In genomic region chr2:98458667-98459380, GRCh38 we compare ENCODE assay signal across 13 cellular contexts. TPM values are rescaled to one million over a fixed set of nuclear protein-coding genes. Genes with fewer than 3 reads are reported as not detected.
A peak's percentile ranks its signal among the peaks of the same experiment; 100 is the strongest.
DNase-seq lines count a peak whose midpoint lies in the region; TF ChIP-seq lines count a peak whose summit lies in the region.
"Had no signal": no experiment of that assay in that cellular context is flagged by ENCODE, and none has a peak within 500 bp of the region (broad histone marks: within the 10 kb centered on the region; RNA-seq: fewer than 3 reads in every experiment).

No MANE protein-coding gene starts in this region.

- no peaks in the 10 kb centered on the region for H3K9me3 ChIP-seq in OCI-LY3 (ENCODE audit: insufficient read depth, low read length)
- no peaks in the 10 kb centered on the region for H3K9me3 ChIP-seq in esophagus squamous epithelium
- H3K9me3 ChIP-seq: ascending aorta, upper lobe of left lung had no signal

- H3K4me3 Mint-ChIP-seq in dendritic cell treated with granulocyte-macrophage colony-stimulating factor and Interleukin-4, amounts not matched to agents 40 ng/mL and 50 ng/mL, for 4 days = no peak overlapping the region
- H3K4me3 Mint-ChIP-seq in glutamatergic neuron (ENCODE audit: unreplicated experiment) = no peak overlapping the region

- H3K27ac ChIP-seq in OCI-LY3 (ENCODE audit: low read length) (no peak overlapping the region), esophagus squamous epithelium (peak overlapping the region in 1 of 4 donors; percentile 57)
- H3K27ac ChIP-seq: ascending aorta had no signal

- H3K4me1 Mint-ChIP-seq in dendritic cell treated with granulocyte-macrophage colony-stimulating factor and Interleukin-4, amounts not matched to agents 40 ng/mL and 50 ng/mL, for 4 days (ENCODE audit: low read depth) = peaks cover 83% of the 10 kb centered on the region
- H3K4me1 Mint-ChIP-seq in glutamatergic neuron (ENCODE audit: low read depth, unreplicated experiment) = peaks cover 4% of the 10 kb centered on the region

- peaks cover 76% of the 10 kb centered on the region for H3K4me1 ChIP-seq in OCI-LY3 (ENCODE audit: low read length)
- peaks cover 32 to 84% (median 60%) of the 10 kb centered on the region in 3 donors for H3K4me1 ChIP-seq in esophagus squamous epithelium
- H3K4me1 ChIP-seq: ascending aorta had no signal

- peaks cover 52% of the 10 kb centered on the region for H3K79me2 ChIP-seq in OCI-LY3 (ENCODE audit: low read length)

- peak overlapping the region; percentile 88 for H3K27ac Mint-ChIP-seq in dendritic cell treated with granulocyte-macrophage colony-stimulating factor and Interleukin-4, amounts not matched to agents 40 ng/mL and 50 ng/mL, for 4 days
- H3K27ac Mint-ChIP-seq in glutamatergic neuron (ENCODE audit: unreplicated experiment) = no peak overlapping the region

- DNase-seq in activated CD8-positive, alpha-beta memory T cell treated with anti-CD3 and anti-CD28 coated beads for 24 hours = peak; percentile 56
- DNase-seq in activated CD8-positive, alpha-beta memory T cell treated with anti-CD3 and anti-CD28 coated beads, Interleukin-2, amount 50 U/mL, for 48 hours = no peak
- DNase-seq in stimulated activated CD8-positive, alpha-beta memory T cell treated with anti-CD3 and anti-CD28 coated beads, Interleukin-4, amount 100 ng/mL, for 48 hours = peak; percentile 25
- DNase-seq in Kasumi-1 (lab: John Stamatoyannopoulos, UW) (no peak), esophagus squamous epithelium (lab: John Stamatoyannopoulos, UW) (no peak), glutamatergic neuron (no peak)
- DNase-seq: DMS79, NCI-H1417, NCI-H524 treated with DMSO at 0.1 percent for 48 hours, upper lobe of left lung had no signal

- peaks cover 23% of the 10 kb centered on the region for H3K36me3 Mint-ChIP-seq in dendritic cell treated with granulocyte-macrophage colony-stimulating factor and Interleukin-4, amounts not matched to agents 40 ng/mL and 50 ng/mL, for 4 days (ENCODE audit: low read depth)
- no peaks in the 10 kb centered on the region for H3K36me3 Mint-ChIP-seq in glutamatergic neuron (ENCODE audit: unreplicated experiment)

- no peak overlapping the region for H2AFZ ChIP-seq in OCI-LY3 (ENCODE audit: low read depth, low read length)

- no peaks in the 10 kb centered on the region for H3K9me3 Mint-ChIP-seq in dendritic cell treated with granulocyte-macrophage colony-stimulating factor and Interleukin-4, amounts not matched to agents 40 ng/mL and 50 ng/mL, for 4 days
- H3K9me3 Mint-ChIP-seq in glutamatergic neuron (ENCODE audit: unreplicated experiment) = no peaks in the 10 kb centered on the region

- H3K4me3 ChIP-seq in OCI-LY3 (ENCODE audit: low read length) (no peak overlapping the region), esophagus squamous epithelium (no peak overlapping the region)
- H3K4me3 ChIP-seq: ascending aorta, upper lobe of left lung had no signal

- H3K36me3 ChIP-seq in OCI-LY3 (replicated peaks; ENCODE audit: low read depth, low read length) (peaks cover 10% of the 10 kb centered on the region), esophagus squamous epithelium (peaks cover 0 to 4% (median 0%) of the 10 kb centered on the region in 3 donors)
- H3K36me3 ChIP-seq: ascending aorta had no signal

- peaks cover 27% of the 10 kb centered on the region for H4K20me1 ChIP-seq in OCI-LY3 (ENCODE audit: insufficient read depth, low read length)

- TF ChIP-seq POLR2A in esophagus squamous epithelium (IDR thresholded peaks at IDR 0.05) = no peak

- H3K27me3 Mint-ChIP-seq in dendritic cell treated with granulocyte-macrophage colony-stimulating factor and Interleukin-4, amounts not matched to agents 40 ng/mL and 50 ng/mL, for 4 days = no peaks in the 10 kb centered on the region
- peaks cover 5% of the 10 kb centered on the region for H3K27me3 Mint-ChIP-seq in glutamatergic neuron (ENCODE audit: unreplicated experiment)

- WGBS in esophagus squamous epithelium, 2 donors = 89 to 91% methylated on average over 10 to 14 of the region's 14 CpGs

- H3K9ac ChIP-seq in OCI-LY3 (ENCODE audit: low read length) = peak overlapping the region; percentile 60; the same call in 1 of the 2 replicates

- H3K27me3 ChIP-seq in OCI-LY3 (ENCODE audit: low read depth, low read length) (no peaks in the 10 kb centered on the region), esophagus squamous epithelium (no peaks in the 10 kb centered on the region)
- H3K27me3 ChIP-seq: ascending aorta, upper lobe of left lung had no signal

- H3K4me2 ChIP-seq in OCI-LY3 (ENCODE audit: low read length) = peak overlapping the region; percentile 96

- intact Hi-C loops in dendritic cell treated with granulocyte-macrophage colony-stimulating factor and Interleukin-4, amounts not matched to agents 40 ng/mL and 50 ng/mL, for 4 days (cut with micrococcal nuclease) = loop anchor here (5.0 kb wide), 1 partner anchor 42 kb away; no protein-coding TSS in a partner anchor
- intact Hi-C loops in esophagus squamous epithelium (cut with DNase I) = no loop called here

- TF ChIP-seq CTCF in OCI-LY3 (IDR thresholded peaks at IDR 0.05; ENCODE audit: low read depth, low read length) (no peak), esophagus squamous epithelium (IDR thresholded peaks at IDR 0.05) (no peak), glutamatergic neuron (IDR thresholded peaks at IDR 0.05; ENCODE audit: partially characterized antibody, unreplicated experiment) (no peak)

RNA-seq across cellular contexts. Expression of gene INPP4A, which starts 14.2 kb away (rescaled TPM):
- 10 to 100 TPM in 2 of 4 donors, 1 to 10 TPM in 2; 7.4 to 17.9 (median 9.4) TPM for total RNA-seq in esophagus squamous epithelium
- 54.5 TPM for total RNA-seq in glutamatergic neuron (ENCODE audit: unreplicated experiment)

Comparison
In these comparisons a context has a peak if more than half of its experiments do, and no peak if none do; other contexts are left out.
1. DNase-seq: peak in activated CD8-positive, alpha-beta memory T cell treated with anti-CD3 and anti-CD28 coated beads for 24 hours (single experiment) and stimulated activated CD8-positive, alpha-beta memory T cell treated with anti-CD3 and anti-CD28 coated beads, Interleukin-4, amount 100 ng/mL, for 48 hours (single experiment); none in activated CD8-positive, alpha-beta memory T cell treated with anti-CD3 and anti-CD28 coated beads, Interleukin-2, amount 50 U/mL, for 48 hours (single experiment), Kasumi-1 (0 of 2), esophagus squamous epithelium (single experiment) and glutamatergic neuron (single experiment).